1 cellular context compared by ENCODE assay signal in genomic region chr11:72228229-72228843, GRCh38.
A peak's percentile ranks its signal among the peaks of the same experiment; 100 is the strongest.
TF ChIP-seq lines count a peak whose summit lies in the region.

No MANE protein-coding gene starts in this region.

TF ChIP-seq in HEK293, 187 proteins besides CTCF, POLR2A, EP300 and RAD21 (continued from another document):
- TF ChIP-seq, protein P1, sequence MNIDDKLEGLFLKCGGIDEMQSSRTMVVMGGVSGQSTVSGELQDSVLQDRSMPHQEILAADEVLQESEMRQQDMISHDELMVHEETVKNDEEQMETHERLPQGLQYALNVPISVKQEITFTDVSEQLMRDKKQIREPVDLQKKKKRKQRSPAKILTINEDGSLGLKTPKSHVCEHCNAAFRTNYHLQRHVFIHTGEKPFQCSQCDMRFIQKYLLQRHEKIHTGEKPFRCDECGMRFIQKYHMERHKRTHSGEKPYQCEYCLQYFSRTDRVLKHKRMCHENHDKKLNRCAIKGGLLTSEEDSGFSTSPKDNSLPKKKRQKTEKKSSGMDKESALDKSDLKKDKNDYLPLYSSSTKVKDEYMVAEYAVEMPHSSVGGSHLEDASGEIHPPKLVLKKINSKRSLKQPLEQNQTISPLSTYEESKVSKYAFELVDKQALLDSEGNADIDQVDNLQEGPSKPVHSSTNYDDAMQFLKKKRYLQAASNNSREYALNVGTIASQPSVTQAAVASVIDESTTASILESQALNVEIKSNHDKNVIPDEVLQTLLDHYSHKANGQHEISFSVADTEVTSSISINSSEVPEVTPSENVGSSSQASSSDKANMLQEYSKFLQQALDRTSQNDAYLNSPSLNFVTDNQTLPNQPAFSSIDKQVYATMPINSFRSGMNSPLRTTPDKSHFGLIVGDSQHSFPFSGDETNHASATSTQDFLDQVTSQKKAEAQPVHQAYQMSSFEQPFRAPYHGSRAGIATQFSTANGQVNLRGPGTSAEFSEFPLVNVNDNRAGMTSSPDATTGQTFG (tag by site-specific recombination; IDR thresholded peaks at IDR 0.05; ENCODE audit: borderline replicate concordance) = no peak
- TF ChIP-seq ZFHX2 (tag by site-specific recombination; conservative IDR thresholded peaks at IDR 0.05) = 0 out of 2 replicates have a peak, but pooled peaks have one; percentile 62
- no peak for TF ChIP-seq ZNF560 (tag by site-specific recombination; IDR thresholded peaks at IDR 0.05; ENCODE audit: borderline replicate concordance)
- TF ChIP-seq HOXD13 (CRISPR knock-in tag; IDR thresholded peaks at IDR 0.05; ENCODE audit: borderline replicate concordance) = no peak
